Comparison of ENCODE assay signal across 8 cellular contexts in genomic region chr1:31788138-31788824, GRCh38. TPM values are rescaled to one million over a fixed set of nuclear protein-coding genes. Genes with fewer than 3 reads are reported as not detected.
DNase-seq lines count a peak whose midpoint lies in the region; ATAC-seq and TF ChIP-seq lines count a peak whose summit lies in the region.

No MANE protein-coding gene starts in this region.

- H3K36me3 ChIP-seq in osteoblast (ENCODE audit: insufficient read depth, low read length), result peaks cover 28% of the 10 kb centered on the region
- no peaks in the 10 kb centered on the region for H3K36me3 ChIP-seq in testis (ENCODE audit: low read depth, missing control alignments)

- peaks cover 8% of the 10 kb centered on the region for H3K27me3 Mint-ChIP-seq in glutamatergic neuron (ENCODE audit: unreplicated experiment)

- peaks cover 22% of the 10 kb centered on the region for H4K20me1 ChIP-seq in osteoblast (ENCODE audit: insufficient read depth, low read length)

- intact Hi-C loops in testis (cut with DNase I; ENCODE audit: low total_unique reads), result loop anchor here (10.0 kb wide), 1 partner anchor 123 kb away; no protein-coding TSS in a partner anchor

- H3K4me3 Mint-ChIP-seq in glutamatergic neuron (ENCODE audit: unreplicated experiment), result peak overlapping the region; percentile 91

- H3K36me3 Mint-ChIP-seq in activated naive CD4-positive, alpha-beta T cell treated with anti-CD3 and anti-CD28 coated beads, Interleukin-2, amount 50 U/mL, for 72 hours, result no peaks in the 10 kb centered on the region
- no peaks in the 10 kb centered on the region for H3K36me3 Mint-ChIP-seq in glutamatergic neuron (ENCODE audit: unreplicated experiment)

- H3K4me3 ChIP-seq in osteoblast (ENCODE audit: insufficient read depth, low read length) (peak overlapping the region; percentile 81), testis (peak overlapping the region; percentile 63 to 65)

- peaks cover 29% of the 10 kb centered on the region for H3K4me1 ChIP-seq in osteoblast (ENCODE audit: insufficient read depth, low read length)
- H3K4me1 ChIP-seq in testis, result no peaks in the 10 kb centered on the region

- peak overlapping the region; percentile 78 to 89 for H3K27ac Mint-ChIP-seq in activated naive CD4-positive, alpha-beta T cell treated with anti-CD3 and anti-CD28 coated beads, Interleukin-2, amount 50 U/mL, for 72 hours
- H3K27ac Mint-ChIP-seq in glutamatergic neuron (ENCODE audit: unreplicated experiment), result peak overlapping the region; percentile 67

- H3K79me2 ChIP-seq in osteoblast (ENCODE audit: insufficient read depth, low read length), result peaks cover 8% of the 10 kb centered on the region

- no peak for TF ChIP-seq CTCF in glutamatergic neuron (IDR thresholded peaks at IDR 0.05; ENCODE audit: partially characterized antibody, unreplicated experiment)
- TF ChIP-seq CTCF in osteoblast (IDR thresholded peaks at IDR 0.05; ENCODE audit: extremely low read depth, low read depth, low read length), result no peak
- peak in 1 of 3 experiments; percentile 12 for TF ChIP-seq CTCF in testis (IDR thresholded peaks at IDR 0.05)

- H3K27ac ChIP-seq in osteoblast (ENCODE audit: low read depth, low read length) (peak overlapping the region; percentile 94), testis (peak overlapping the region; percentile 74 to 75)

- WGBS in testis, 2 donors, result 1% methylated on average over 12 to 39 of the region's 39 CpGs

- H3K9me3 Mint-ChIP-seq in activated naive CD4-positive, alpha-beta T cell treated with anti-CD3 and anti-CD28 coated beads, Interleukin-2, amount 50 U/mL, for 72 hours, result no peaks in the 10 kb centered on the region
- peaks cover 6% of the 10 kb centered on the region for H3K9me3 Mint-ChIP-seq in glutamatergic neuron (ENCODE audit: unreplicated experiment)

- peak; percentile 80 for DNase-seq in DMS53 treated with DMSO at 0.1 percent for 48 hours (lab: John Stamatoyannopoulos, UW; ENCODE audit: unreplicated experiment)
- peak; percentile 53 to 60 for DNase-seq in Kasumi-1 (lab: John Stamatoyannopoulos, UW)
- peak; percentile 91 to 95 for DNase-seq in activated naive CD4-positive, alpha-beta T cell treated with anti-CD3 and anti-CD28 coated beads, Interleukin-2, amount 50 U/mL, for 72 hours (ENCODE audit: low spot score in 2 of 2)
- DNase-seq in glutamatergic neuron, result peak; percentile 93
- peak; percentile 97 for DNase-seq in osteoblast (ENCODE audit: insufficient read length, low spot score, missing footprints)
- DNase-seq in testis, result peak; percentile 95

- peaks cover 13% of the 10 kb centered on the region for H3K4me1 Mint-ChIP-seq in glutamatergic neuron (ENCODE audit: low read depth, unreplicated experiment)

- peak overlapping the region; percentile 93 for H3K4me2 ChIP-seq in osteoblast (ENCODE audit: insufficient read depth, low read length)

- H2AFZ ChIP-seq in osteoblast (ENCODE audit: low read length), result peak overlapping the region; percentile 88

- H3K27me3 ChIP-seq in osteoblast (ENCODE audit: insufficient read depth, low read length) (no peaks in the 10 kb centered on the region), testis (no peaks in the 10 kb centered on the region)

- TF ChIP-seq POLR2A in testis (IDR thresholded peaks at IDR 0.05), result no peak

- H3K9me3 ChIP-seq in osteoblast (ENCODE audit: low read depth, low read length), result no peaks in the 10 kb centered on the region
- no peaks in the 10 kb centered on the region for H3K9me3 ChIP-seq in testis

- peak; percentile 69 for ATAC-seq in GM21786 (IDR thresholded peaks at IDR 0.05; ENCODE audit: unreplicated experiment)
- ATAC-seq in SK-N-SH treated with all-trans-retinoic acid at 6 μM for 48 hours, result peak; percentile 81
- ATAC-seq in activated naive CD4-positive, alpha-beta T cell treated with anti-CD3 and anti-CD28 coated beads, Interleukin-2, amount 50 U/mL, for 72 hours, result peak; percentile 85 to 87

TF ChIP-seq in SK-N-SH treated with all-trans-retinoic acid at 6 μM for 48 hours, 23 proteins besides CTCF, POLR2A, EP300 and RAD21 (continues in another document):
- TF ChIP-seq ISL1 (CRISPR knock-in tag; IDR thresholded peaks at IDR 0.05) (no peak), ARNTL (CRISPR knock-in tag; IDR thresholded peaks at IDR 0.05; ENCODE audit: borderline replicate concordance, low read depth) (no peak), SNAI2 (CRISPR knock-in tag; IDR thresholded peaks at IDR 0.05) (no peak), TOX (CRISPR knock-in tag; IDR thresholded peaks at IDR 0.05; ENCODE audit: borderline replicate concordance) (no peak), TCF4 (CRISPR knock-in tag; IDR thresholded peaks at IDR 0.05; ENCODE audit: borderline replicate concordance) (no peak), ZNF565 (CRISPR knock-in tag; conservative IDR thresholded peaks at IDR 0.05; ENCODE audit: low read depth) (no peak), RARB (CRISPR knock-in tag; IDR thresholded peaks at IDR 0.05) (no peak), ZC3H10 (CRISPR knock-in tag; IDR thresholded peaks at IDR 0.05) (no peak), CSDC2 (CRISPR knock-in tag; IDR thresholded peaks at IDR 0.05) (no peak), ZNF8 (CRISPR knock-in tag; IDR thresholded peaks at IDR 0.05) (no peak), BACH2 (CRISPR knock-in tag; IDR thresholded peaks at IDR 0.05; ENCODE audit: borderline replicate concordance) (no peak), ZNF70 (CRISPR knock-in tag; IDR thresholded peaks at IDR 0.05) (no peak), GLIS3 (CRISPR knock-in tag; IDR thresholded peaks at IDR 0.05) (no peak)
- TF ChIP-seq, protein P1, sequence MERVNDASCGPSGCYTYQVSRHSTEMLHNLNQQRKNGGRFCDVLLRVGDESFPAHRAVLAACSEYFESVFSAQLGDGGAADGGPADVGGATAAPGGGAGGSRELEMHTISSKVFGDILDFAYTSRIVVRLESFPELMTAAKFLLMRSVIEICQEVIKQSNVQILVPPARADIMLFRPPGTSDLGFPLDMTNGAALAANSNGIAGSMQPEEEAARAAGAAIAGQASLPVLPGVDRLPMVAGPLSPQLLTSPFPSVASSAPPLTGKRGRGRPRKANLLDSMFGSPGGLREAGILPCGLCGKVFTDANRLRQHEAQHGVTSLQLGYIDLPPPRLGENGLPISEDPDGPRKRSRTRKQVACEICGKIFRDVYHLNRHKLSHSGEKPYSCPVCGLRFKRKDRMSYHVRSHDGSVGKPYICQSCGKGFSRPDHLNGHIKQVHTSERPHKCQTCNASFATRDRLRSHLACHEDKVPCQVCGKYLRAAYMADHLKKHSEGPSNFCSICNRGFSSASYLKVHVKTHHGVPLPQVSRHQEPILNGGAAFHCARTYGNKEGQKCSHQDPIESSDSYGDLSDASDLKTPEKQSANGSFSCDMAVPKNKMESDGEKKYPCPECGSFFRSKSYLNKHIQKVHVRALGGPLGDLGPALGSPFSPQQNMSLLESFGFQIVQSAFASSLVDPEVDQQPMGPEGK (CRISPR knock-in tag; IDR thresholded peaks at IDR 0.05; ENCODE audit: borderline replicate concordance), result no peak
- TF ChIP-seq, protein P2, sequence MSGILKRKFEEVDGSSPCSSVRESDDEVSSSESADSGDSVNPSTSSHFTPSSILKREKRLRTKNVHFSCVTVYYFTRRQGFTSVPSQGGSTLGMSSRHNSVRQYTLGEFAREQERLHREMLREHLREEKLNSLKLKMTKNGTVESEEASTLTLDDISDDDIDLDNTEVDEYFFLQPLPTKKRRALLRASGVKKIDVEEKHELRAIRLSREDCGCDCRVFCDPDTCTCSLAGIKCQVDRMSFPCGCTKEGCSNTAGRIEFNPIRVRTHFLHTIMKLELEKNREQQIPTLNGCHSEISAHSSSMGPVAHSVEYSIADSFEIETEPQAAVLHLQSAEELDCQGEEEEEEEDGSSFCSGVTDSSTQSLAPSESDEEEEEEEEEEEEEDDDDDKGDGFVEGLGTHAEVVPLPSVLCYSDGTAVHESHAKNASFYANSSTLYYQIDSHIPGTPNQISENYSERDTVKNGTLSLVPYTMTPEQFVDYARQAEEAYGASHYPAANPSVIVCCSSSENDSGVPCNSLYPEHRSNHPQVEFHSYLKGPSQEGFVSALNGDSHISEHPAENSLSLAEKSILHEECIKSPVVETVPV (CRISPR knock-in tag; IDR thresholded peaks at IDR 0.05), result no peak
- TF ChIP-seq, protein P3, sequence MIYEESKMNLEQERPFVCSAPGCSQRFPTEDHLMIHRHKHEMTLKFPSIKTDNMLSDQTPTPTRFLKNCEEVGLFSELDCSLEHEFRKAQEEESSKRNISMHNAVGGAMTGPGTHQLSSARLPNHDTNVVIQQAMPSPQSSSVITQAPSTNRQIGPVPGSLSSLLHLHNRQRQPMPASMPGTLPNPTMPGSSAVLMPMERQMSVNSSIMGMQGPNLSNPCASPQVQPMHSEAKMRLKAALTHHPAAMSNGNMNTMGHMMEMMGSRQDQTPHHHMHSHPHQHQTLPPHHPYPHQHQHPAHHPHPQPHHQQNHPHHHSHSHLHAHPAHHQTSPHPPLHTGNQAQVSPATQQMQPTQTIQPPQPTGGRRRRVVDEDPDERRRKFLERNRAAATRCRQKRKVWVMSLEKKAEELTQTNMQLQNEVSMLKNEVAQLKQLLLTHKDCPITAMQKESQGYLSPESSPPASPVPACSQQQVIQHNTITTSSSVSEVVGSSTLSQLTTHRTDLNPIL (CRISPR knock-in tag; IDR thresholded peaks at IDR 0.05; ENCODE audit: low read depth), result no peak

RNA-seq across cellular contexts. Expression of gene ADGRB2, which starts 24.1 kb away (rescaled TPM):
- 1 to 10 TPM in 1 of 2 donors, under 1 TPM in 1; 0.49 to 1.1 TPM for total RNA-seq in activated naive CD4-positive, alpha-beta T cell treated with anti-CD3 and anti-CD28 coated beads, Interleukin-2, amount 50 U/mL, for 72 hours
- total RNA-seq in glutamatergic neuron (ENCODE audit: unreplicated experiment) (15.8 TPM), osteoblast (5.8 and 7.4 TPM in 2 replicates), testis (10 to 100 TPM; 15.7 to 18.0 TPM)
- 11.8 TPM for polyA plus RNA-seq in testis (ENCODE audit: insufficient read depth, low read depth, low replicate concordance)

RNA-seq across cellular contexts. Expression of gene SPOCD1, which starts 27.5 kb away (rescaled TPM):
- total RNA-seq in activated naive CD4-positive, alpha-beta T cell treated with anti-CD3 and anti-CD28 coated beads, Interleukin-2, amount 50 U/mL, for 72 hours, result 1 to 10 TPM in 1 of 2 donors, under 1 TPM in 1; 0.46 to 1.8 TPM
- total RNA-seq in glutamatergic neuron (ENCODE audit: unreplicated experiment), result 0.74 TPM
- 58.6 and 67.8 TPM in 2 replicates for total RNA-seq in osteoblast
- 10 to 100 TPM; 32.0 to 36.0 TPM for total RNA-seq in testis
- polyA plus RNA-seq in testis (ENCODE audit: insufficient read depth, low read depth, low replicate concordance), result 22.0 TPM

Comparison
In these comparisons a context has a peak if more than half of its experiments do, and no peak if none do; other contexts are left out.
1. Peak in every context shown above with its lines: DNase-seq, ATAC-seq, H3K4me3 ChIP-seq and H3K27ac ChIP-seq.
2. RNA of gene SPOCD1, which starts 27.5 kb away (total RNA-seq): 58.6 to 67.8 TPM in osteoblast and 32.0 to 36.0 TPM in testis; 0.46 to 1.8 TPM in activated naive CD4-positive, alpha-beta T cell treated with anti-CD3 and anti-CD28 coated beads, Interleukin-2, amount 50 U/mL, for 72 hours and 0.74 TPM in glutamatergic neuron (single experiment); every median in the first group is over 10 times any median in the second.